Comparison of ENCODE assay signal across 11 cellular contexts in genomic region chr4:9442355-9442754, GRCh38. TPM values are rescaled to one million over a fixed set of nuclear protein-coding genes. Genes with fewer than 3 reads are reported as not detected.
"Had no signal": no experiment of that assay in that cellular context is flagged by ENCODE, and none has a peak within 500 bp of the region (broad histone marks: within the 10 kb centered on the region; RNA-seq: fewer than 3 reads in every experiment).

No MANE protein-coding gene starts in this region.

RNA-seq across cellular contexts. Expression of gene DEFB131A, which starts 1.9 kb away (rescaled TPM):
- total RNA-seq: OCI-LY7, PC-3, PC-9, Peyer's patch, Right ventricle myocardium inferior, Right ventricle myocardium superior, RPMI7951, SJCRH30, SJSA1, SK-MEL-5 had no signal
- polyA plus RNA-seq: SK-N-SH had no signal
